In genomic region chr19:28027116-28027515, GRCh38 we compare ENCODE assay signal across 29 cellular contexts.
"Had no signal": no experiment of that assay in that cellular context is flagged by ENCODE, and none has a peak within 500 bp of the region (broad histone marks: within the 10 kb centered on the region; RNA-seq: fewer than 3 reads in every experiment).

No MANE protein-coding gene starts in this region.

- H3K79me2 ChIP-seq: parathyroid adenoma had no signal

- H3K27me3 ChIP-seq: neural progenitor cell, neutrophil, testis, thyroid gland, transverse colon, upper lobe of left lung, vagina had no signal

- H3K36me3 Mint-ChIP-seq: immature natural killer cell; neural progenitor cell; stimulated activated naive B cell treated with anti-CD40 and anti-IgM and Interleukin-4, amounts not matched to agents 10 μg/mL and 1 μg/mL and 100 μg/mL, for 72 hours had no signal

- H3K4me3 ChIP-seq: left ventricle myocardium inferior, lung, neural progenitor cell, skin epidermis, stomach, testis, thyroid gland, transverse colon, upper lobe of left lung, vagina had no signal

- H3K4me1 Mint-ChIP-seq: immature natural killer cell; naive thymus-derived CD8-positive, alpha-beta T cell; stimulated activated naive B cell treated with anti-CD40 and anti-IgM and Interleukin-4, amounts not matched to agents 10 μg/mL and 1 μg/mL and 100 μg/mL, for 72 hours had no signal

- H3K9me3 ChIP-seq: left ventricle myocardium inferior, neutrophil, testis, thyroid gland, transverse colon, upper lobe of left lung, vagina had no signal

- H3K36me3 ChIP-seq: left ventricle myocardium inferior, neural progenitor cell, neutrophil, stomach, thyroid gland, transverse colon, upper lobe of left lung, vagina had no signal

- H3K4me2 ChIP-seq: neural progenitor cell had no signal

- ATAC-seq: naive thymus-derived CD8-positive, alpha-beta T cell; right cardiac atrium; sciatic nerve; stimulated activated naive B cell treated with anti-CD40 and anti-IgM and Interleukin-4, amounts not matched to agents 10 μg/mL and 1 μg/mL and 100 μg/mL, for 72 hours; stimulated activated naive CD8-positive, alpha-beta T cell treated with anti-CD3 and anti-CD28 coated beads, Interleukin-15, Interleukin-2, amounts not matched to agents 100 U/mL and 50 U/mL, for 24 hours had no signal

- H3K27me3 Mint-ChIP-seq: stimulated activated naive B cell treated with anti-CD40 and anti-IgM and Interleukin-4, amounts not matched to agents 10 μg/mL and 1 μg/mL and 100 μg/mL, for 72 hours had no signal

- H3K27ac Mint-ChIP-seq: immature natural killer cell; naive thymus-derived CD8-positive, alpha-beta T cell; neural progenitor cell; progenitor cell of endocrine pancreas; stimulated activated naive B cell treated with anti-CD40 and anti-IgM and Interleukin-4, amounts not matched to agents 10 μg/mL and 1 μg/mL and 100 μg/mL, for 72 hours had no signal

- H2AFZ ChIP-seq: neural progenitor cell, parathyroid adenoma had no signal

- H3K4me3 Mint-ChIP-seq: immature natural killer cell; naive thymus-derived CD8-positive, alpha-beta T cell; nephron progenitor cell; neural progenitor cell; stimulated activated naive B cell treated with anti-CD40 and anti-IgM and Interleukin-4, amounts not matched to agents 10 μg/mL and 1 μg/mL and 100 μg/mL, for 72 hours had no signal

- H3K27ac ChIP-seq: left ventricle myocardium inferior, neural progenitor cell, neutrophil, parathyroid adenoma, skin epidermis, stomach, testis, thyroid gland, transverse colon, upper lobe of left lung, vagina had no signal

- DNase-seq: hypothalamus; immature natural killer cell; kidney; left ventricle myocardium inferior; naive thymus-derived CD8-positive, alpha-beta T cell; nephron progenitor cell; occipital lobe; retina; right cardiac atrium; stimulated activated CD4-positive, alpha-beta T cell treated with anti-CD3 and anti-CD28 coated beads, Interleukin-12 subunit alpha, Interleukin-12 subunit beta, amount 100 ng/mL, for 4 hours; stimulated activated CD4-positive, alpha-beta T cell treated with anti-CD3 and anti-CD28 coated beads, Interleukin-15, amount 100 ng/mL, for 24 hours; stimulated activated CD4-positive, alpha-beta T cell treated with anti-CD3 and anti-CD28 coated beads, Interleukin-2, amount 100 ng/mL, for 24 hours; stimulated activated CD4-positive, alpha-beta T cell treated with anti-CD3 and anti-CD28 coated beads, Interleukin-4, amount 100 ng/mL, for 1 hour; stimulated activated naive B cell treated with anti-CD40 and anti-IgM and Interleukin-4, amounts not matched to agents 10 μg/mL and 1 μg/mL and 100 μg/mL, for 72 hours; stimulated activated naive CD8-positive, alpha-beta T cell treated with anti-CD3 and anti-CD28 coated beads, Interleukin-15, Interleukin-2, amounts not matched to agents 100 U/mL and 50 U/mL, for 24 hours; stomach; testis; thyroid gland; transverse colon; upper lobe of left lung had no signal

- H3K9ac ChIP-seq: neural progenitor cell, parathyroid adenoma had no signal

- H3K4me1 ChIP-seq: left ventricle myocardium inferior, parathyroid adenoma, stomach, testis, thyroid gland, transverse colon, upper lobe of left lung, vagina had no signal

- FAIRE-seq: islet of Langerhans, kidney had no signal
